In the genomic region with DNA sequence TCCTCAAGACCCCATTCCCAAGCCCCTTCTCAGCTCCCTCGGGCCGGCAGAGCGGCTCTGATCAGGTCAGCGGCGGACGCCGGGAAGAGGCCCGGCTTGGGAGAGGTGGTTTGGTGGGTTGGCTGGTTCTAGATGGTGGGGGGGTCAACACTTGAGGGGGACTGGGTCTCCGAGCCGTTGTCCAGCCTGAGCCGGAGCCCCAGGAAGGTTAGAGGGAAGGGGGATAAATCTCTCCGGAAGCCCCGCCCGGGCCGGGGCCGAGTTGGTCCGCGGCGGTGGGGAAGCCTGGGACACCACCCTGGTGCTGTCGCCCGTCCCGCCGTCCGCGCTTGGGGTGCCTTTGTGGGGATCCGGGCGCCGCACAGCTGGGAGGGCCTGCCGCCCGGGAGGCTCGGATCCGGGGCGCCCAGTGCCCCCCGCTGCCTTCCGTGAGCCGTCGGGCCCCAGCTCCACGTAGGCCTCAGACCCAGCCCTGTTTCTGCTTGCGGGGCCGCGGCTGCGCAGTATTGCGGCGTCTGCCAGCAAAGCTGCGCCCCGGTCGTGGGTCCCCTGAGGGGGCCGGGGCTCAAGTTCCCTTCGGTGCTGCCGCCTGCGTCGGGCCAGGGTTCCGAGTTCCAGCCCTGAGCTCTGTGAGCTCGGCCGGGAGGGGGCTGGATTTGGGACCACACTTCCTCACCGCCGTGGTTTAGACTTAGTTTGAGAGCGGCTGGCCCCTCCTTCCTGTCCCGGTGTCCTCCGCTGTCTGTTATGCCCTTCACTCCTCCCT, we compare ENCODE assay signal across 8 cellular contexts. TPM values are rescaled to one million over a fixed set of nuclear protein-coding genes. Genes with fewer than 3 reads are reported as not detected.
DNase-seq lines count a peak whose midpoint lies in the region; ATAC-seq and TF ChIP-seq lines count a peak whose summit lies in the region.

No MANE protein-coding gene starts in this region.

- H3K27me3 ChIP-seq in neuron (ENCODE audit: insufficient read depth, low read length) (no peaks in the 10 kb centered on the region), thoracic aorta (replicated peaks; ENCODE audit: insufficient read depth) (no peaks in the 10 kb centered on the region)

- H3K4me1 ChIP-seq in neuron (ENCODE audit: insufficient read depth, low read length) (peaks cover 35% of the 10 kb centered on the region), thoracic aorta (ENCODE audit: control insufficient read depth in 1 of 2, low read depth in 2 of 2) (peaks cover 31 to 35% of the 10 kb centered on the region in 2 donors)

- H2AFZ ChIP-seq in neuron (ENCODE audit: low read depth, low read length) = peak overlapping the region; percentile 51

- DNase-seq in CD1c-positive myeloid dendritic cell (ENCODE audit: extremely low spot score) = peak; percentile 82
- DNase-seq in HuH-7.5 (ENCODE audit: low spot score) = peak; percentile 61
- peak; percentile 67 for DNase-seq in activated T-cell treated with anti-CD3 and anti-CD28 coated beads for 48 hours (ENCODE audit: low read depth)
- peak; percentile 57 for DNase-seq in fibroblast of peridontal ligament (ENCODE audit: extremely low read depth)
- no peak for DNase-seq in thoracic aorta (ENCODE audit: low spot score)
- no peak for DNase-seq in DMS 273 (lab: John Stamatoyannopoulos, UW; ENCODE audit: unreplicated experiment)

- H3K4me3 ChIP-seq in neuron (ENCODE audit: low read length) (peak overlapping the region; percentile 74), thoracic aorta (peak overlapping the region; percentile 95)

- H3K9me3 ChIP-seq in neuron (ENCODE audit: low read length) (peaks cover 1% of the 10 kb centered on the region), thoracic aorta (no peaks in the 10 kb centered on the region)

- no peak for TF ChIP-seq CTCF in thoracic aorta (IDR thresholded peaks at IDR 0.05)

- H3K27ac ChIP-seq in thoracic aorta = peak overlapping the region; percentile 97 to 99

- ATAC-seq in GM21390 (IDR thresholded peaks at IDR 0.05; ENCODE audit: unreplicated experiment) = peak; percentile 50
- peak; percentile 56 for ATAC-seq in thoracic aorta (ENCODE audit: insufficient number of reproducible peaks, low FRiP score, low read depth)

- H3K36me3 ChIP-seq in neuron (ENCODE audit: insufficient read depth, low read length) = peaks cover 14% of the 10 kb centered on the region
- peaks cover 4% of the 10 kb centered on the region for H3K36me3 ChIP-seq in thoracic aorta

RNA-seq across cellular contexts. Expression of a gene that starts 0.6 kb away (rescaled TPM):
- 10 to 100 TPM; 13.1 to 15.9 TPM for total RNA-seq in thoracic aorta

RNA-seq across cellular contexts. Expression of a gene that starts 17.8 kb away (rescaled TPM):
- total RNA-seq in thoracic aorta = 1,000 to 10,000 TPM; 1,534 to 1,629 TPM

RNA-seq across cellular contexts. Expression of a gene that starts 38.4 kb away (rescaled TPM):
- 10 to 100 TPM; 12.2 to 12.4 TPM for total RNA-seq in thoracic aorta

RNA-seq across cellular contexts. Expression of a gene that starts 56.5 kb away (rescaled TPM):
- 10 to 100 TPM; 11.4 to 14.7 TPM for total RNA-seq in thoracic aorta

Comparison
In these comparisons a context has a peak if more than half of its experiments do, and no peak if none do; other contexts are left out.
1. DNase-seq: peak in CD1c-positive myeloid dendritic cell (single experiment), HuH-7.5 (single experiment), activated T-cell treated with anti-CD3 and anti-CD28 coated beads for 48 hours (single experiment) and fibroblast of peridontal ligament (single experiment); none in thoracic aorta (single experiment) and DMS 273 (single experiment).